Comparison of ENCODE assay signal across 9 cellular contexts in the genomic region with DNA sequence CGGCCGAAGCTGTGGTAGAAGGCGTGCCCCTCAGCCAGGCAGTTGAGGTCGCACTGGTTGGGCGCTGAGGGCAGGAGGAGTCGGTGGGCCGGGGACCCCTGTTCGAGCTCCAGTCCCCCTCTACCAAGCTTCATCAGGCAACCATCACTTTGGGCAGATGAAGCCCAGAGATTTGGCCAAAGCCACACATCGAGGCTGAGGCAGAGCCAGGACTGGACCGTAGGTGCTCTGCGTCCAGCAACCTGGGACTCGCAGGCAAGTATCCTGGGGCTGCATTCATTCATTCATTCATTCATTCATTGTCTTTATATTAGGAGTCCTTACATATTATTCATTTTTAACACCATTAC. TPM values are rescaled to one million over a fixed set of nuclear protein-coding genes. Genes with fewer than 3 reads are reported as not detected.
DNase-seq lines count a peak whose midpoint lies in the region; ATAC-seq, FAIRE-seq and TF ChIP-seq lines count a peak whose summit lies in the region.
"Had no signal": no experiment of that assay in that cellular context is flagged by ENCODE, and none has a peak within 500 bp of the region (broad histone marks: within the 10 kb centered on the region; RNA-seq: fewer than 3 reads in every experiment).

No MANE protein-coding gene starts in this region.

- no peaks in the 10 kb centered on the region for H3K4me1 Mint-ChIP-seq in glutamatergic neuron (ENCODE audit: low read depth, unreplicated experiment)

- H3K4me3 ChIP-seq in WI38 (ENCODE audit: low read depth, low read length) (0 out of 2 replicates have a peak overlapping the region, but pooled peaks have one; percentile 17), gastrocnemius medialis (peak overlapping the region; percentile 42 to 68 (median 59)), aorta (ENCODE audit: low read length in 2 of 2) (no peak overlapping the region)

- 29 to 33% methylated on average over 12 of the region's 12 CpGs for WGBS in aorta, 2 donors

- H3K27ac ChIP-seq in gastrocnemius medialis: peak overlapping the region; percentile 82 to 99 (median 92)
- peak overlapping the region in 1 of 2 donors; percentile 35 for H3K27ac ChIP-seq in aorta (ENCODE audit: low read depth in 1 of 2, low read length in 2 of 2)

- H3K4me1 ChIP-seq in gastrocnemius medialis (peaks cover 4 to 24% of the 10 kb centered on the region in 2 donors), aorta (ENCODE audit: control insufficient read depth in 1 of 2, insufficient read depth in 2 of 2, low read length in 2 of 2) (no peaks in the 10 kb centered on the region)

- TF ChIP-seq CTCF in WI38 (IDR thresholded peaks at IDR 0.05; ENCODE audit: low read depth, low read length) (no peak), glutamatergic neuron (IDR thresholded peaks at IDR 0.05; ENCODE audit: partially characterized antibody, unreplicated experiment) (no peak), gastrocnemius medialis (IDR thresholded peaks at IDR 0.05 in 4 of 5, conservative IDR thresholded peaks at IDR 0.05 in 1 of 5) (no peak)

- peaks cover 17% of the 10 kb centered on the region for H3K27me3 Mint-ChIP-seq in glutamatergic neuron (ENCODE audit: unreplicated experiment)

- H3K27me3 ChIP-seq in gastrocnemius medialis (no peaks in the 10 kb centered on the region), aorta (ENCODE audit: control insufficient read depth in 1 of 2, insufficient read depth in 2 of 2, low read length in 1 of 2) (no peaks in the 10 kb centered on the region)

- intact Hi-C loops in gastrocnemius medialis (cut with DNase I; ENCODE audit: low total_unique reads): loop anchor here (2.0 kb wide), 1 partner anchor 18 kb away; a partner anchor contains a TSS
- intact Hi-C loops in aorta (cut with DNase I): loop anchor here in 1 of 2 donors (10.0 kb wide), 1 partner anchor 234 kb away; a partner anchor contains a TSS

- TF ChIP-seq POLR2A in H54 (IDR thresholded peaks at IDR 0.05; ENCODE audit: low read depth, low read length): 0 out of 2 replicates have a peak, but pooled peaks have one; percentile 28
- TF ChIP-seq POLR2A in gastrocnemius medialis (IDR thresholded peaks at IDR 0.05): no peak
- no peak for TF ChIP-seq POLR2A in GM18505 (IDR thresholded peaks at IDR 0.05; ENCODE audit: borderline replicate concordance, extremely low read depth, insufficient read depth, insufficient read length)

- ATAC-seq in gastrocnemius medialis (no peak), aorta (ENCODE audit: low FRiP score) (no peak), GM18505 (IDR thresholded peaks at IDR 0.05; ENCODE audit: unreplicated experiment) (no peak)

- H3K27ac Mint-ChIP-seq in glutamatergic neuron (ENCODE audit: unreplicated experiment): no peak overlapping the region

- in situ Hi-C loops in gastrocnemius medialis (cut with MboI; ENCODE audit: low sequenced_read_pairs in 4 of 4): no loop called here

- H3K9me3 ChIP-seq in gastrocnemius medialis: no peaks in the 10 kb centered on the region
- no peaks in the 10 kb centered on the region for H3K9me3 ChIP-seq in aorta (ENCODE audit: control insufficient read depth, low read length)

- peaks cover 13% of the 10 kb centered on the region for H3K9me3 Mint-ChIP-seq in glutamatergic neuron (ENCODE audit: unreplicated experiment)

- no peaks in the 10 kb centered on the region for H3K36me3 ChIP-seq in gastrocnemius medialis
- no peaks in the 10 kb centered on the region for H3K36me3 ChIP-seq in aorta (ENCODE audit: control insufficient read depth in 1 of 2, insufficient read depth in 2 of 2, low read length in 1 of 2)

- no peaks in the 10 kb centered on the region for H3K36me3 Mint-ChIP-seq in glutamatergic neuron (ENCODE audit: unreplicated experiment)

- FAIRE-seq in H54 (lab: Jason Lieb, UNC): no peak

- peak overlapping the region; percentile 71 for H3K4me3 Mint-ChIP-seq in glutamatergic neuron (ENCODE audit: unreplicated experiment)

- DNase-seq in H54 (ENCODE audit: insufficient read length, low spot score) (no peak), glutamatergic neuron (no peak), gastrocnemius medialis (no peak), aorta (no peak), UCSD-AML1 (lab: John Stamatoyannopoulos, UW; ENCODE audit: unreplicated experiment) (no peak), cerebellum (ENCODE audit: low spot score) (no peak)

RNA-seq across cellular contexts. Expression of a gene that starts 4.3 kb away (rescaled TPM):
- total RNA-seq in glutamatergic neuron (ENCODE audit: unreplicated experiment): 0.83 TPM
- 1 to 10 TPM in 3 of 4 donors, under 1 TPM in 1; 0.41 to 6.5 (median 3.0) TPM for total RNA-seq in gastrocnemius medialis
- 10 to 100 TPM in 1 of 2 donors, 1 to 10 TPM in 1; 6.2 to 18.2 TPM for total RNA-seq in aorta
- 1 to 10 TPM; 3.1 to 6.1 TPM for polyA plus RNA-seq in aorta
- not detected for total RNA-seq in cerebellum

RNA-seq across cellular contexts. Expression of a gene that starts 15.4 kb away (rescaled TPM):
- total RNA-seq in glutamatergic neuron (ENCODE audit: unreplicated experiment) (0.69 TPM), gastrocnemius medialis (not detected), aorta (not detected), cerebellum (0.36 TPM)
- polyA plus RNA-seq in aorta: under 1 TPM in 1 of 2 donors, not detected in 1; 0.15 TPM
- total RNA-seq: mononuclear cell had no signal

RNA-seq across cellular contexts. Expression of a gene that starts 17.5 kb away (rescaled TPM):
- total RNA-seq in glutamatergic neuron (ENCODE audit: unreplicated experiment): 21.5 TPM
- 1 to 10 TPM; 1.1 to 2.3 (median 1.5) TPM for total RNA-seq in gastrocnemius medialis
- total RNA-seq in aorta: 1 to 10 TPM in 1 of 2 donors, under 1 TPM in 1; 0.71 to 1.6 TPM
- 10 to 100 TPM in 1 of 2 donors, 1 to 10 TPM in 1; 2.2 to 16.5 TPM for polyA plus RNA-seq in aorta
- total RNA-seq in cerebellum: 2.6 TPM

RNA-seq across cellular contexts. Expression of a gene that starts 18.3 kb away (rescaled TPM):
- 21.2 TPM for total RNA-seq in glutamatergic neuron (ENCODE audit: unreplicated experiment)
- under 1 TPM; 0.12 to 0.60 (median 0.37) TPM for total RNA-seq in gastrocnemius medialis
- total RNA-seq in aorta: 1 to 10 TPM in 1 of 2 donors, not detected in 1; 3.1 TPM
- 1 to 10 TPM in 1 of 2 donors, under 1 TPM in 1; 0.75 to 6.0 TPM for polyA plus RNA-seq in aorta
- 3.6 TPM for total RNA-seq in cerebellum

RNA-seq across cellular contexts. Expression of a gene that starts 29.5 kb away (rescaled TPM):
- total RNA-seq in glutamatergic neuron (ENCODE audit: unreplicated experiment) (29.2 TPM), gastrocnemius medialis (10 to 100 TPM; 18.7 to 25.7 (median 19.9) TPM), aorta (10 to 100 TPM; 19.7 to 26.0 TPM), cerebellum (15.3 TPM)
- polyA plus RNA-seq in aorta: 10 to 100 TPM; 19.0 to 33.5 TPM

Comparison
In these comparisons a context has a peak if more than half of its experiments do, and no peak if none do; other contexts are left out.
1. H3K4me3 ChIP-seq: peak in WI38 (single experiment) and gastrocnemius medialis (4 of 4); none in aorta (0 of 2).